18 cellular contexts compared by ENCODE assay signal in the genomic region with DNA sequence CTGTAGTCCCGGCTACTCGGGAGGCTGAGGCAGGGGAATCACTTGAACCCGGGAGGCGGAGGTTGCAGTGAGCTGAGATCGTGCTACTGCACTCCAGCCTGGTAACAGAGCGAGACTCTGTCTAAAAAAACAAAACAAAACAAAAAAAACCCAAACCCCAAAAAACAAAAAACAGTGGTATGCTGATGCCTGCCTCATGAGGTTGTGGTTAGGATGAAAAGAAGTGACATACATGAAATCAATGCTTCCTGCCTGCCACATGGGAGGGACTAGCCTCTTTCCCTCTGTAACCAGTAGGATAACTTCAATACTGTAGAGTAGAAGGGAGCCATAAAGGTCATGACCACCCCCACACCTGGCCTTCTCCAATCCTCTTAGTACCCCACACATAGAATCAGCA. TPM values are rescaled to one million over a fixed set of nuclear protein-coding genes. Genes with fewer than 3 reads are reported as not detected.
DNase-seq lines count a peak whose midpoint lies in the region; ATAC-seq, FAIRE-seq and TF ChIP-seq lines count a peak whose summit lies in the region.
"Had no signal": no experiment of that assay in that cellular context is flagged by ENCODE, and none has a peak within 500 bp of the region (broad histone marks: within the 10 kb centered on the region; RNA-seq: fewer than 3 reads in every experiment).

No MANE protein-coding gene starts in this region.

- ATAC-seq in left ventricle myocardium superior (no peak), HG03045 (IDR thresholded peaks at IDR 0.05; ENCODE audit: unreplicated experiment) (no peak)
- ATAC-seq: heart left ventricle had no signal

- DNase-seq in GM12892 (ENCODE audit: insufficient read length) (no peak), DMS53 treated with DMSO at 0.1 percent for 48 hours (lab: John Stamatoyannopoulos, UW; ENCODE audit: unreplicated experiment) (no peak), left ventricle myocardium superior (no peak), NOMO-1 (lab: John Stamatoyannopoulos, UW; ENCODE audit: unreplicated experiment in 2 of 2) (no peak)
- peak; percentile 26 for DNase-seq in activated CD4-positive, alpha-beta T cell treated with anti-CD3 and anti-CD28 coated beads, Interleukin-2, amount 50 U/mL, for 1 hour
- peak; percentile 91 for DNase-seq in central memory CD4-positive, alpha-beta T cell
- DNase-seq: dermis blood vessel endothelial cell; DMS79 treated with DMSO at 0.1 percent for 48 hours; esophagus squamous epithelium; heart left ventricle; Kasumi-1; kidney; NCI-H510A treated with DMSO at 0.1 percent for 48 hours; stimulated activated CD4-positive, alpha-beta T cell treated with anti-CD3 and anti-CD28 coated beads, Interleukin-12 subunit alpha, Interleukin-12 subunit beta, amount 100 ng/mL, for 4 hours had no signal

- H3K4me2 ChIP-seq in BLaER1: peak overlapping the region; percentile 13

- H3K9ac ChIP-seq in BLaER1: no peak overlapping the region

- peak; percentile 5 for FAIRE-seq in GM12892 (lab: Jason Lieb, UNC)
- FAIRE-seq: kidney had no signal

- no peaks in the 10 kb centered on the region for H4K20me1 ChIP-seq in BLaER1

- H3K9me3 ChIP-seq in BLaER1: no peaks in the 10 kb centered on the region
- H3K9me3 ChIP-seq: esophagus squamous epithelium, heart left ventricle, Peyer's patch, thoracic aorta had no signal

- TF ChIP-seq POLR2A in GM12892 (IDR thresholded peaks at IDR 0.05; ENCODE audit: low read depth, low read length): no peak

- peaks cover 41% of the 10 kb centered on the region for H3K4me1 ChIP-seq in BLaER1

- H3K4me3 ChIP-seq in BLaER1: no peak overlapping the region
- H3K4me3 ChIP-seq: esophagus squamous epithelium, heart left ventricle, Peyer's patch, thoracic aorta had no signal

- intact Hi-C loops in left ventricle myocardium superior (cut with micrococcal nuclease): loop anchor here (10.0 kb wide), 1 partner anchor 94 kb away; no protein-coding TSS in a partner anchor

- H3K27ac ChIP-seq in BLaER1: no peak overlapping the region
- H3K27ac ChIP-seq: esophagus squamous epithelium, heart left ventricle, thoracic aorta had no signal

- H3K27me3 ChIP-seq in BLaER1: no peaks in the 10 kb centered on the region
- H3K27me3 ChIP-seq: esophagus squamous epithelium, heart left ventricle, Peyer's patch had no signal

- H3K36me3 ChIP-seq in BLaER1: no peaks in the 10 kb centered on the region
- H3K36me3 ChIP-seq: esophagus squamous epithelium, heart left ventricle, Peyer's patch, thoracic aorta had no signal

RNA-seq across cellular contexts. Expression of a gene that starts 55.2 kb away (rescaled TPM):
- polyA plus RNA-seq in GM12892 (2012; ENCODE audit: missing spikeins): 1.3 TPM
- 16.7 TPM for total RNA-seq in left ventricle myocardium superior

Comparison
In these comparisons a context has a peak if more than half of its experiments do, and no peak if none do; other contexts are left out.
1. DNase-seq: peak in activated CD4-positive, alpha-beta T cell treated with anti-CD3 and anti-CD28 coated beads, Interleukin-2, amount 50 U/mL, for 1 hour (single experiment) and central memory CD4-positive, alpha-beta T cell (single experiment); none in GM12892 (single experiment), DMS53 treated with DMSO at 0.1 percent for 48 hours (single experiment), left ventricle myocardium superior (single experiment) and NOMO-1 (0 of 2).